9 cellular contexts compared by ENCODE assay signal in genomic region chr1:160007577-160008200, GRCh38. TPM values are rescaled to one million over a fixed set of nuclear protein-coding genes. Genes with fewer than 3 reads are reported as not detected.
DNase-seq lines count a peak whose midpoint lies in the region; ATAC-seq and TF ChIP-seq lines count a peak whose summit lies in the region.
"Had no signal": no experiment of that assay in that cellular context is flagged by ENCODE, and none has a peak within 500 bp of the region (broad histone marks: within the 10 kb centered on the region; RNA-seq: fewer than 3 reads in every experiment).

No MANE protein-coding gene starts in this region.

- CTCF ChIA-PET in PC-3 (lab: Charles Lee): interaction anchor here (0.5 to 4.5 kb wide), 34 partner anchors 8 to 846 kb away, joined by 3 to 144 read pairs (median 4); partner anchors contain the start of genes IGSF9 and TAGLN2

- TF ChIP-seq EP300 in esophagus muscularis mucosa (IDR thresholded peaks at IDR 0.05): no peak

- no peaks in the 10 kb centered on the region for H4K20me1 ChIP-seq in PC-3 (ENCODE audit: low read length)

- H3K79me2 ChIP-seq in PC-3 (ENCODE audit: low read length): no peaks in the 10 kb centered on the region

- TF ChIP-seq CTCF in GM13977 (IDR thresholded peaks at IDR 0.05; ENCODE audit: extremely low read depth, insufficient read depth, missing control alignments) (peak; percentile 70), PC-3 (conservative IDR thresholded peaks at IDR 0.05; ENCODE audit: low read depth, low read length) (peak; percentile 97), esophagus muscularis mucosa (IDR thresholded peaks at IDR 0.05) (peak; percentile 79 to 83 (median 79)), psoas muscle (IDR thresholded peaks at IDR 0.05) (peak; percentile 85)

- H3K36me3 ChIP-seq in PC-3 (ENCODE audit: low read depth, low read length) (no peaks in the 10 kb centered on the region), esophagus muscularis mucosa (no peaks in the 10 kb centered on the region), psoas muscle (ENCODE audit: insufficient read depth in 1 of 2, low read depth in 1 of 2) (no peaks in the 10 kb centered on the region)

- no peaks in the 10 kb centered on the region for H3K9me3 ChIP-seq in PC-3 (ENCODE audit: low read length)
- H3K9me3 ChIP-seq in esophagus muscularis mucosa: no peaks in the 10 kb centered on the region
- no peaks in the 10 kb centered on the region for H3K9me3 ChIP-seq in psoas muscle

- in situ Hi-C loops in GM13977 (cut with MboI; ENCODE audit: low pct_unique_long_range_greater_than_20kb, low sequenced_read_pairs, unreplicated experiment): loop anchor here (5.0 to 25.0 kb wide), 2 partner anchors 70 to 220 kb away; partner anchors contain the start of gene DUSP23

- H3K9ac ChIP-seq in PC-3 (ENCODE audit: low read length): no peak overlapping the region

- no peaks in the 10 kb centered on the region for H3K9me2 ChIP-seq in PC-3 (replicated peaks; ENCODE audit: low read length)

- no peak for TF ChIP-seq POLR2A in esophagus muscularis mucosa (IDR thresholded peaks at IDR 0.05; ENCODE audit: low read depth)

- H3K27me3 ChIP-seq in PC-3 (ENCODE audit: low read length) (no peaks in the 10 kb centered on the region), esophagus muscularis mucosa (peaks cover 0 to 10% (median 0%) of the 10 kb centered on the region in 4 donors), psoas muscle (ENCODE audit: insufficient read depth in 3 of 3, low read length in 2 of 3) (no peaks in the 10 kb centered on the region)

- POLR2A ChIA-PET in PC-3 (lab: Charles Lee; ENCODE audit: unreplicated experiment): interaction anchor here (0.6 to 0.7 kb wide), 2 partner anchors 82 to 1091 kb away, joined by 3 read pairs; partner anchors contain the start of gene TAGLN2

- intact Hi-C loops in PC-3 (cut with micrococcal nuclease): loop anchor here (1.0 to 2.0 kb wide), 5 partner anchors 61 to 227 kb away; partner anchors contain the start of gene DUSP23
- intact Hi-C loops in esophagus muscularis mucosa (cut with DNase I): loop anchor here (5.0 kb wide), 1 partner anchor 210 kb away; no protein-coding TSS in a partner anchor
- intact Hi-C loops in psoas muscle (cut with DNase I): loop anchor here (1.0 to 5.0 kb wide), 4 partner anchors 71 to 875 kb away; no protein-coding TSS in a partner anchor

- WGBS in esophagus muscularis mucosa: 69% methylated on average over 3 of the region's 3 CpGs
- WGBS in psoas muscle, 3 donors: 55 to 74% (median 66%) methylated on average over 3 of the region's 3 CpGs

- peak; percentile 30; the same call in 1 of the 2 replicates for ATAC-seq in PC-3
- ATAC-seq in psoas muscle: peak in 1 of 4 donors; percentile 40
- ATAC-seq in GM19395 (IDR thresholded peaks at IDR 0.05; ENCODE audit: unreplicated experiment): no peak

- H3K27ac ChIP-seq in PC-3 (ENCODE audit: low read length) (no peak overlapping the region), esophagus muscularis mucosa (replicated peaks in 1 of 4) (no peak overlapping the region), psoas muscle (no peak overlapping the region)

- H3K4me2 ChIP-seq in PC-3 (ENCODE audit: low read length): no peak overlapping the region

- H3K4me3 ChIP-seq in PC-3 (ENCODE audit: low read length) (no peak overlapping the region), esophagus muscularis mucosa (no peak overlapping the region), psoas muscle (no peak overlapping the region)

- H2AFZ ChIP-seq in PC-3 (ENCODE audit: low read length): no peak overlapping the region

- DNase-seq in AG20443 (ENCODE audit: low spot score) (peak; percentile 28), GM13977 (ENCODE audit: low spot score) (peak; percentile 17), PC-3 (peak; percentile 85), esophagus muscularis mucosa (ENCODE audit: extremely low spot score) (no peak), psoas muscle (no peak), GF-D8 (lab: John Stamatoyannopoulos, UW) (no peak), amniotic stem cell (lab: John Stamatoyannopoulos, UW) (no peak)

- BruUV-seq in PC-3 (replicated peaks; lab: Mats Ljungman, UMichigan): no TSS peak

- peaks cover 8% of the 10 kb centered on the region for H3K4me1 ChIP-seq in PC-3 (ENCODE audit: insufficient read depth, low read length)
- H3K4me1 ChIP-seq in esophagus muscularis mucosa: no peaks in the 10 kb centered on the region
- H3K4me1 ChIP-seq in psoas muscle: no peaks in the 10 kb centered on the region

- no peaks in the 10 kb centered on the region for H3F3A ChIP-seq in PC-3 (ENCODE audit: low read length, unreplicated experiment)

RNA-seq across cellular contexts. Expression of gene PIGM, which starts 24.1 kb away (rescaled TPM):
- total RNA-seq in PC-3 (2014; rRNA removed): 6.7 and 6.9 TPM in 2 replicates
- 1 to 10 TPM; 2.8 to 4.9 (median 4.6) TPM for total RNA-seq in esophagus muscularis mucosa
- 1 to 10 TPM in 3 of 4 donors, under 1 TPM in 1; 0.84 to 1.5 (median 1.4) TPM for total RNA-seq in psoas muscle
- 1 to 10 TPM in 2 of 3 donors, under 1 TPM in 1; 0.66 to 1.4 (median 1.3) TPM for polyA plus RNA-seq in psoas muscle

RNA-seq across cellular contexts. Expression of gene SLAMF9, which starts 53.7 kb away (rescaled TPM):
- total RNA-seq in PC-3 (2014; rRNA removed) (5.9 and 8.7 TPM in 2 replicates), esophagus muscularis mucosa (not detected), psoas muscle (not detected)
- not detected for polyA plus RNA-seq in psoas muscle
- total RNA-seq: glomerular endothelial cell had no signal

Comparison
In these comparisons a context has a peak if more than half of its experiments do, and no peak if none do; other contexts are left out.
1. DNase-seq: peak in AG20443 (single experiment), GM13977 (single experiment) and PC-3 (single experiment); none in esophagus muscularis mucosa (single experiment), psoas muscle (0 of 2), GF-D8 (single experiment) and amniotic stem cell (single experiment).
2. Peak in every context shown above with its lines, with median percentiles within 50 percentile points of each other: CTCF ChIP-seq.